In the genomic region with DNA sequence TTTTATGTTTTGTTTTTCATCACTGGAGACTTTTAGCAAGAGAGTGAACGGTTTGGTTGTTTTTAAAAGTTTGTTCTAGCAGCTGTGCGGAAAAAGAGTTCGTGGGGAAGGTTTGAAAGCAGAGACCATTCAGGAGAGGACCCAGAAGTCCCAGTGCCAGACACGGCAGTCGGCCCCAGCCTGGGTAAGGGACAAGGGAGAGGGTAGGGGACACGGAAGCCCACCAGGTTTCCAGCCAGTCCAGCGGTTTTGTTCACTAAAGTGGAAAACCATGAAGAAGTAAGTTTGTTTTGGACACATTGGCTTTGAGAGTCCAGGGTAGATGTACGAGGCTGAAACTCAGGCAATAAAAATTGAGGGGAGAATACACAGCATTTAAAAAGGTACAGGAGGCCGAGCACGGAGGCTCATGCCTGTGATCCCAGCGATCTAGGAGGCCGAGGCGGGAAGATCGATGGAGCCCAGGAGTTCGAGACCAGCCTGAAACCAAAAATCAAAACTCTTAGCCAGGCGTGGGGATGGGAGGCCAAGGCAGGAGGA, we compare ENCODE assay signal across 8 cellular contexts.
DNase-seq lines count a peak whose midpoint lies in the region; TF ChIP-seq lines count a peak whose summit lies in the region.

No MANE protein-coding gene starts in this region.

- H3K9ac ChIP-seq in HUES48 (ENCODE audit: low read depth, low read length) (no peak overlapping the region), muscle layer of colon (ENCODE audit: low read length) (no peak overlapping the region)

- DNase-seq in AG04449 (ENCODE audit: low read depth, low spot score) (no peak), caudate nucleus (lab: John Stamatoyannopoulos, UW) (no peak), SW480 (ENCODE audit: low spot score) (no peak), NCI-H226 (no peak), NCI-H510A (lab: John Stamatoyannopoulos, UW) (no peak), RKO (ENCODE audit: low spot score) (no peak)

- CTCF ChIA-PET in AG04449 (lab: Yijun Ruan, JAX), result no interaction called here

- H3K4me1 ChIP-seq in HUES48 (ENCODE audit: control insufficient read depth, insufficient read depth, low read length) (peaks cover 4% of the 10 kb centered on the region; the same call in 1 of the 2 replicates), muscle layer of colon (ENCODE audit: insufficient read depth, low read length) (peaks cover 17% of the 10 kb centered on the region)

- H3K36me3 ChIP-seq in HUES48 (ENCODE audit: control insufficient read depth, insufficient read depth, low read length) (peaks cover 6% of the 10 kb centered on the region; the same call in 1 of the 2 replicates), muscle layer of colon (ENCODE audit: insufficient read depth, low read length) (no peaks in the 10 kb centered on the region)

- H3K9me3 ChIP-seq in HUES48 (ENCODE audit: control insufficient read depth, insufficient read depth, low read length), result no peaks in the 10 kb centered on the region
- no peaks in the 10 kb centered on the region for H3K9me3 ChIP-seq in muscle layer of colon (ENCODE audit: low read length)

- POLR2A ChIA-PET in AG04449 (lab: Yijun Ruan, JAX), result no interaction called here

- TF ChIP-seq CTCF in AG04449 (IDR thresholded peaks at IDR 0.05; ENCODE audit: insufficient read depth, low read length, missing control alignments), result no peak

- H3K4me3 ChIP-seq in AG04449 (ENCODE audit: low read depth, low read length), result peak overlapping the region; percentile 51
- H3K4me3 ChIP-seq in HUES48 (ENCODE audit: low read depth, low read length), result peak overlapping the region; percentile 44
- peak overlapping the region; percentile 27 to 55 for H3K4me3 ChIP-seq in muscle layer of colon (ENCODE audit: low read depth in 1 of 2, low read length in 2 of 2)

- H3K27ac ChIP-seq in HUES48 (ENCODE audit: low read depth, low read length) (peak overlapping the region; percentile 30), caudate nucleus (ENCODE audit: low read depth, low read length) (peak overlapping the region; percentile 87), muscle layer of colon (ENCODE audit: low read depth, low read length) (peak overlapping the region; percentile 54)

- no peaks in the 10 kb centered on the region for H3K27me3 ChIP-seq in HUES48 (ENCODE audit: control insufficient read depth, insufficient read depth, low read length)
- H3K27me3 ChIP-seq in muscle layer of colon (ENCODE audit: control insufficient read depth in 1 of 2, insufficient read depth in 2 of 2, low read length in 2 of 2), result no peaks in the 10 kb centered on the region

Comparison
In these comparisons a context has a peak if more than half of its experiments do, and no peak if none do; other contexts are left out.
1. H3K27ac ChIP-seq: peak in every context shown above with its lines; median percentile 87 in caudate nucleus; 54 in muscle layer of colon; 30 in HUES48.